ENCODE assay signal across 12 cellular contexts in genomic region chr6:130148181-130148580, GRCh38.
DNase-seq lines count a peak whose midpoint lies in the region; ATAC-seq and TF ChIP-seq lines count a peak whose summit lies in the region.
"Had no signal": no experiment of that assay in that cellular context is flagged by ENCODE, and none has a peak within 500 bp of the region (broad histone marks: within the 10 kb centered on the region; RNA-seq: fewer than 3 reads in every experiment).

No MANE protein-coding gene starts in this region.

- POLR2A ChIA-PET in OCI-LY7 (lab: Charles Lee): no interaction called here

- H3K4me2 ChIP-seq in OCI-LY7 (ENCODE audit: low read length): no peak overlapping the region

- H3K9me3 ChIP-seq in BE2C (no peaks in the 10 kb centered on the region), OCI-LY7 (ENCODE audit: low read length) (no peaks in the 10 kb centered on the region), testis (no peaks in the 10 kb centered on the region)

- peaks cover 32% of the 10 kb centered on the region for H3K36me3 Mint-ChIP-seq in activated T-cell treated with anti-CD3 and anti-CD28 coated beads, Interleukin-2, amount 50 U/mL, for 4 hours (ENCODE audit: insufficient read depth)

- H3K27me3 Mint-ChIP-seq in activated T-cell treated with anti-CD3 and anti-CD28 coated beads, Interleukin-2, amount 50 U/mL, for 4 hours (ENCODE audit: low read depth): no peaks in the 10 kb centered on the region

- TF ChIP-seq CTCF in BE2C (IDR thresholded peaks at IDR 0.05; ENCODE audit: low read depth, low read length) (peak; percentile 38), OCI-LY7 (conservative IDR thresholded peaks at IDR 0.05; ENCODE audit: low read length) (peak; percentile 82), GM13976 (IDR thresholded peaks at IDR 0.05; ENCODE audit: borderline replicate concordance, control extremely low read depth, extremely low read depth, insufficient read depth, missing control alignments) (no peak), testis (IDR thresholded peaks at IDR 0.05) (no peak)

- ATAC-seq in GM21529 (IDR thresholded peaks at IDR 0.05; ENCODE audit: unreplicated experiment): peak; percentile 52
- no peak for ATAC-seq in activated T-cell treated with anti-CD3 and anti-CD28 coated beads, Interleukin-2, amount 50 U/mL, for 4 hours
- ATAC-seq: right cardiac atrium had no signal

- H4K20me1 ChIP-seq in OCI-LY7 (ENCODE audit: insufficient read depth, low read length): no peaks in the 10 kb centered on the region

- H3K36me3 ChIP-seq in BE2C (no peaks in the 10 kb centered on the region), OCI-LY7 (ENCODE audit: insufficient read depth, low read length) (no peaks in the 10 kb centered on the region), testis (ENCODE audit: low read depth, missing control alignments) (no peaks in the 10 kb centered on the region)

- 83 to 90% methylated on average over 7 of the region's 7 CpGs for WGBS in testis, 2 donors

- TF ChIP-seq POLR2A in erythroblast (IDR thresholded peaks at IDR 0.05; ENCODE audit: low read length) (no peak), testis (IDR thresholded peaks at IDR 0.05) (no peak)

- H2AFZ ChIP-seq in OCI-LY7 (ENCODE audit: low read length): no peak overlapping the region

- H3K4me3 ChIP-seq in BE2C (ENCODE audit: low read depth, low read length): no peak overlapping the region
- H3K4me3 ChIP-seq in OCI-LY7 (ENCODE audit: low read depth, low read length, poor library complexity, severe bottlenecking): no peak overlapping the region
- no peak overlapping the region for H3K4me3 ChIP-seq in testis

- H3K4me3 Mint-ChIP-seq in activated T-cell treated with anti-CD3 and anti-CD28 coated beads, Interleukin-2, amount 50 U/mL, for 4 hours: no peak overlapping the region

- H3K4me1 ChIP-seq in BE2C (no peaks in the 10 kb centered on the region), OCI-LY7 (ENCODE audit: insufficient read depth, low read length, poor library complexity, severe bottlenecking) (no peaks in the 10 kb centered on the region), testis (no peaks in the 10 kb centered on the region)

- no peaks in the 10 kb centered on the region for H3K9me3 Mint-ChIP-seq in activated T-cell treated with anti-CD3 and anti-CD28 coated beads, Interleukin-2, amount 50 U/mL, for 4 hours

- in situ Hi-C loops in GM13976 (cut with MboI; ENCODE audit: low sequenced_read_pairs, unreplicated experiment): no loop called here

- H3K27ac ChIP-seq in OCI-LY7 (ENCODE audit: low read depth, low read length, poor library complexity, severe bottlenecking) (no peak overlapping the region), testis (no peak overlapping the region)

- no TSS peak for BruUV-seq in OCI-LY7 (replicated peaks; lab: Mats Ljungman, UMichigan)

- no peaks in the 10 kb centered on the region for H3K9me2 ChIP-seq in OCI-LY7 (ENCODE audit: insufficient read depth, low read length)

- intact Hi-C loops in OCI-LY7 (cut with micrococcal nuclease; ENCODE audit: unreplicated experiment) (no loop called here), testis (cut with DNase I; ENCODE audit: low total_unique reads) (no loop called here)

- peak; percentile 8 for DNase-seq in BE2C
- DNase-seq in OCI-LY7 (ENCODE audit: low spot score): peak; percentile 32
- DNase-seq in erythroblast (lab: John Stamatoyannopoulos, UW): peak; percentile 36 to 44
- DNase-seq in activated T-cell treated with anti-CD3 and anti-CD28 coated beads, Interleukin-2, amount 50 U/mL, for 4 hours: no peak
- DNase-seq in pons (ENCODE audit: low spot score): no peak
- no peak for DNase-seq in GM13976 (ENCODE audit: low spot score)
- no peak for DNase-seq in testis
- DNase-seq: activated CD8-positive, alpha-beta memory T cell treated with anti-CD3 and anti-CD28 coated beads for 24 hours; anterior cingulate cortex; NCI-H1694; right cardiac atrium had no signal

- no peaks in the 10 kb centered on the region for H3K4me1 Mint-ChIP-seq in activated T-cell treated with anti-CD3 and anti-CD28 coated beads, Interleukin-2, amount 50 U/mL, for 4 hours (ENCODE audit: low read depth)

- CTCF ChIA-PET in OCI-LY7 (lab: Charles Lee; ENCODE audit: unreplicated experiment): no interaction called here

- H3K27me3 ChIP-seq in BE2C: no peaks in the 10 kb centered on the region
- no peaks in the 10 kb centered on the region for H3K27me3 ChIP-seq in testis

- no peaks in the 10 kb centered on the region for H3K79me2 ChIP-seq in OCI-LY7 (ENCODE audit: insufficient read depth, low read depth, low read length)

Comparison
In these comparisons a context has a peak if more than half of its experiments do, and no peak if none do; other contexts are left out.
1. DNase-seq: peak in BE2C (single experiment), OCI-LY7 (single experiment) and erythroblast (2 of 2); none in activated T-cell treated with anti-CD3 and anti-CD28 coated beads, Interleukin-2, amount 50 U/mL, for 4 hours (single experiment), pons (single experiment), GM13976 (single experiment) and testis (single experiment).
2. CTCF ChIP-seq: peak in BE2C (single experiment) and OCI-LY7 (single experiment); none in GM13976 (single experiment) and testis (0 of 3).